Comparison of ENCODE assay signal across 8 cellular contexts in the genomic region with DNA sequence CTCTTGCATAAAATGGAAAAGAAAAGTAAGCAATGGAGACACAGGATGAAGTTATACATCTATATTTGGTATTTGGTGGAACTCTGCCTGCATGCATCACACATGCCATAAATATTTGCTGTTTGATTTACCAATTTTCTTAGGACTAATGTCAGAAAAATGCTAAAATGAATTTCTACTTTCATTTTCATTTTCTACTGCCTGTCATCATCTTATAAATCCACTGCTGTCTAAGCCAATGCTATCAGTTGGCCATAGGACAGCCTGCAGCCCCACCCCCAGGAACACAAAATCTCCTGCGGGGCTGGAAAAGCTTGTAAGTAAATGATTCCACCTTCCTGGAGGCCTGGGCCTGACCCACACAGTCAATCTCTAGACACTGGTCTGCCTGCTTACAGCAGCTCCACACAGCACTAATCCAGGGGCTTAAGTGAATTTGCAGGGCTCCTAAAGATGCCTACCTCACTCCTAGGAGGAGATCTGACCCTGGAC.
A peak's percentile ranks its signal among the peaks of the same experiment; 100 is the strongest.
DNase-seq lines count a peak whose midpoint lies in the region; ATAC-seq, FAIRE-seq and TF ChIP-seq lines count a peak whose summit lies in the region.
"Had no signal": no experiment of that assay in that cellular context is flagged by ENCODE, and none has a peak within 500 bp of the region (broad histone marks: within the 10 kb centered on the region; RNA-seq: fewer than 3 reads in every experiment).

No MANE protein-coding gene starts in this region.

- H3K27ac ChIP-seq in RWPE1 (no peak overlapping the region; the same call in 1 of the 2 replicates), suprapubic skin (no peak overlapping the region)

- no peaks in the 10 kb centered on the region for H3K9me3 ChIP-seq in suprapubic skin

- DNase-seq in GM19239 (ENCODE audit: insufficient read length, low spot score) = peak; percentile 2
- DNase-seq in RWPE1 (ENCODE audit: low spot score) = peak; percentile 25
- DNase-seq in fibroblast of pulmonary artery (ENCODE audit: low read depth) = peak; percentile 70
- peak; percentile 22 for DNase-seq in retinal pigment epithelial cell (ENCODE audit: low read depth)
- DNase-seq in suprapubic skin (ENCODE audit: low spot score in 2 of 2) = no peak
- DNase-seq in NCI-H345 (lab: John Stamatoyannopoulos, UW) = no peak

- 22% methylated on average over 1 of the region's 1 CpG for WGBS in suprapubic skin

- H3K4me3 ChIP-seq in fibroblast of pulmonary artery (replicated peaks; ENCODE audit: low read depth, low read length) (no peak overlapping the region), retinal pigment epithelial cell (ENCODE audit: low read length) (no peak overlapping the region), suprapubic skin (no peak overlapping the region)
- H3K4me3 ChIP-seq: lung had no signal

- H3K4me1 ChIP-seq in suprapubic skin = peaks cover 7% of the 10 kb centered on the region

- CTCF ChIA-PET in RWPE1 (lab: Yijun Ruan, JAX) = no interaction called here

- TF ChIP-seq POLR2A in suprapubic skin (IDR thresholded peaks at IDR 0.05) = no peak

- no peaks in the 10 kb centered on the region for H3K36me3 ChIP-seq in suprapubic skin

- no peak for FAIRE-seq in GM19239 (lab: Jason Lieb, UNC)

- no peaks in the 10 kb centered on the region for H3K27me3 ChIP-seq in suprapubic skin

- no peak for TF ChIP-seq EP300 in suprapubic skin (IDR thresholded peaks at IDR 0.05)

- POLR2A ChIA-PET in RWPE1 (lab: Yijun Ruan, JAX; ENCODE audit: low non-redundant PET) = no interaction called here

- no peak for ATAC-seq in GM18873 (IDR thresholded peaks at IDR 0.05; ENCODE audit: low FRiP score, unreplicated experiment)

- no peak for TF ChIP-seq CTCF in RWPE1 (conservative IDR thresholded peaks at IDR 0.05; ENCODE audit: low read depth)
- no peak for TF ChIP-seq CTCF in fibroblast of pulmonary artery (IDR thresholded peaks at IDR 0.05; ENCODE audit: low read length, missing control alignments)
- no peak for TF ChIP-seq CTCF in retinal pigment epithelial cell (conservative IDR thresholded peaks at IDR 0.05; ENCODE audit: low read depth, low read length)
- TF ChIP-seq CTCF in suprapubic skin (IDR thresholded peaks at IDR 0.05) = no peak

Comparison
In these comparisons a context has a peak if more than half of its experiments do, and no peak if none do; other contexts are left out.
1. DNase-seq: peak in GM19239 (single experiment), RWPE1 (single experiment), fibroblast of pulmonary artery (single experiment) and retinal pigment epithelial cell (single experiment); none in suprapubic skin (0 of 2) and NCI-H345 (single experiment).